ENCODE assay signal across 8 cellular contexts in genomic region chr10:12710594-12711343, GRCh38.
DNase-seq lines count a peak whose midpoint lies in the region; ATAC-seq and TF ChIP-seq lines count a peak whose summit lies in the region.

No MANE protein-coding gene starts in this region.

- peak; percentile 60 for DNase-seq in BE2C
- peak; percentile 79 for DNase-seq in MM.1S
- DNase-seq in SK-N-MC (ENCODE audit: low read depth, low spot score): peak; percentile 48
- peak; percentile 85 for DNase-seq in activated naive CD4-positive, alpha-beta T cell treated with Interleukin-2 at 50 U/mL for 16 hours
- DNase-seq in germinal center (ENCODE audit: low spot score): peak; percentile 59
- peak; percentile 72 to 81 for DNase-seq in thyroid gland

- H3K4me2 ChIP-seq in MM.1S (ENCODE audit: low read depth, low read length) (peak overlapping the region; percentile 10; the same call in 1 of the 2 replicates), parathyroid adenoma (ENCODE audit: low read length) (no peak overlapping the region)

- peak; percentile 82 for ATAC-seq in GM21360 (IDR thresholded peaks at IDR 0.05; ENCODE audit: unreplicated experiment)

- 0 out of 2 replicates have a peak overlapping the region, but pooled peaks have one; percentile 16 for H3K27ac ChIP-seq in MM.1S (ENCODE audit: low read length)
- H3K27ac ChIP-seq in SK-N-MC: peak overlapping the region; percentile 76
- no peak overlapping the region for H3K27ac ChIP-seq in parathyroid adenoma
- peak overlapping the region in 1 of 3 donors; percentile 32 for H3K27ac ChIP-seq in thyroid gland

- H3K36me3 ChIP-seq in BE2C (no peaks in the 10 kb centered on the region), MM.1S (replicated peaks; ENCODE audit: insufficient read depth, low read length) (no peaks in the 10 kb centered on the region), SK-N-MC (ENCODE audit: insufficient read depth, low read length) (no peaks in the 10 kb centered on the region), parathyroid adenoma (ENCODE audit: control insufficient read depth, insufficient read depth, low read length) (no peaks in the 10 kb centered on the region), thyroid gland (no peaks in the 10 kb centered on the region)

- intact Hi-C loops in thyroid gland (cut with DNase I): loop anchor here (5.0 to 10.0 kb wide), 2 partner anchors 364 to 448 kb away; no protein-coding TSS in a partner anchor

- TF ChIP-seq CTCF in BE2C (IDR thresholded peaks at IDR 0.05; ENCODE audit: low read depth, low read length): peak; percentile 93
- TF ChIP-seq CTCF in MM.1S (IDR thresholded peaks at IDR 0.05; ENCODE audit: low read length): peak; percentile 92
- TF ChIP-seq CTCF in parathyroid adenoma (IDR thresholded peaks at IDR 0.05): peak; percentile 84
- peak; percentile 84 to 98 (median 94) for TF ChIP-seq CTCF in thyroid gland (IDR thresholded peaks at IDR 0.05)

- no peak for TF ChIP-seq POLR2A in thyroid gland (IDR thresholded peaks at IDR 0.05)

- H3K27me3 ChIP-seq in BE2C: no peaks in the 10 kb centered on the region
- H3K27me3 ChIP-seq in MM.1S (replicated peaks; ENCODE audit: insufficient read depth, low read length): no peaks in the 10 kb centered on the region
- no peaks in the 10 kb centered on the region for H3K27me3 ChIP-seq in parathyroid adenoma (ENCODE audit: control insufficient read depth, insufficient read depth, low read length)
- no peaks in the 10 kb centered on the region for H3K27me3 ChIP-seq in thyroid gland

- H3K4me3 ChIP-seq in BE2C (ENCODE audit: low read depth, low read length): no peak overlapping the region
- no peak overlapping the region for H3K4me3 ChIP-seq in MM.1S (ENCODE audit: low read length)
- peak overlapping the region; percentile 37; the same call in 1 of the 2 replicates for H3K4me3 ChIP-seq in SK-N-MC
- no peak overlapping the region for H3K4me3 ChIP-seq in parathyroid adenoma (ENCODE audit: low read depth, low read length)
- no peak overlapping the region for H3K4me3 ChIP-seq in thyroid gland (replicated peaks in 1 of 3)

- H2AFZ ChIP-seq in MM.1S (ENCODE audit: low read length) (no peak overlapping the region), parathyroid adenoma (no peak overlapping the region)

- 43 to 45% methylated on average over 9 of the region's 9 CpGs for WGBS in thyroid gland, 2 donors

- H3K4me1 ChIP-seq in BE2C (no peaks in the 10 kb centered on the region), MM.1S (ENCODE audit: low read length) (peaks cover 16% of the 10 kb centered on the region), parathyroid adenoma (no peaks in the 10 kb centered on the region), thyroid gland (peaks cover 21 to 39% of the 10 kb centered on the region in 2 donors)

- H3F3A ChIP-seq in MM.1S (ENCODE audit: insufficient read depth, low read length): 0 out of 2 replicates have a peak, but pooled peaks cover 5% of the 10 kb centered on the region

- H3K9me3 ChIP-seq in BE2C (no peaks in the 10 kb centered on the region), MM.1S (replicated peaks; ENCODE audit: insufficient read depth, low read length) (no peaks in the 10 kb centered on the region), SK-N-MC (ENCODE audit: low read depth, low read length) (no peaks in the 10 kb centered on the region), parathyroid adenoma (ENCODE audit: control insufficient read depth, low read length) (no peaks in the 10 kb centered on the region), thyroid gland (no peaks in the 10 kb centered on the region)

- H3K9ac ChIP-seq in MM.1S (ENCODE audit: low read length) (peak overlapping the region; percentile 6; the same call in 1 of the 2 replicates), SK-N-MC (ENCODE audit: insufficient read length) (peak overlapping the region; percentile 63), parathyroid adenoma (no peak overlapping the region)

- H3K9me2 ChIP-seq in MM.1S (replicated peaks; ENCODE audit: insufficient read depth, low read length): no peaks in the 10 kb centered on the region

- 0 out of 2 replicates have a peak, but pooled peaks cover 8% of the 10 kb centered on the region for H3K79me2 ChIP-seq in MM.1S (ENCODE audit: low read length)
- H3K79me2 ChIP-seq in parathyroid adenoma: no peaks in the 10 kb centered on the region

- H4K20me1 ChIP-seq in MM.1S (ENCODE audit: insufficient read depth, low read length): no peaks in the 10 kb centered on the region
